22 cellular contexts compared by ENCODE assay signal in the genomic region with DNA sequence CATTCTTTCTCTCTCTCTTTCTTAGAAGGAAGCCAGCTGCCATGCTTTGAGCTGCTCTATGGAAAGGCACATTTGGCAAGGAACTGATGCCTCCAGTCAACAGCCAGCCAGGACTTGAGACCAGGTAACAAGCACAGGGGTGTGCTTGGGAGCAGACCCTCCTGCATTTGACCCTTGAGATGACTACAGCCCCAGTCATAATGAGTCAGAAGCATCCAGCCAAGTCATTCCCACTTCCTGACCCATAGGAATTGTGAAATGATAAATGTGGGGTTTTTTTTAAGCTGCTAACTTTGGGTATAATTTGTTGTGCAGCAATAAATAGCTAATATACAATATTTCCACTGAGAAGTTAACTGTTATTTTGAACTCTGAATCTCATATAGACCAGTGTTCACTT.
DNase-seq lines count a peak whose midpoint lies in the region; ATAC-seq and TF ChIP-seq lines count a peak whose summit lies in the region.
"Had no signal": no experiment of that assay in that cellular context is flagged by ENCODE, and none has a peak within 500 bp of the region (broad histone marks: within the 10 kb centered on the region; RNA-seq: fewer than 3 reads in every experiment).

No MANE protein-coding gene starts in this region.

- no peaks in the 10 kb centered on the region for H3K4me1 ChIP-seq in vagina
- H3K4me1 ChIP-seq: upper lobe of left lung had no signal

- no peak overlapping the region for H3K27ac ChIP-seq in vagina
- H3K27ac ChIP-seq: cardiac muscle cell, ovary, upper lobe of left lung had no signal

- intact Hi-C loops in left cardiac atrium (cut with DNase I): no loop called here
- intact Hi-C loops in vagina (cut with DNase I): no loop called here

- TF ChIP-seq POLR2A in vagina (IDR thresholded peaks at IDR 0.05): no peak

- TF ChIP-seq CTCF in cardiac fibroblast (IDR thresholded peaks at IDR 0.05; ENCODE audit: low read depth, low read length): no peak
- TF ChIP-seq CTCF in vagina (IDR thresholded peaks at IDR 0.05): no peak

- H3K36me3 ChIP-seq in vagina: no peaks in the 10 kb centered on the region
- H3K36me3 ChIP-seq: cardiac muscle cell, ovary, upper lobe of left lung had no signal

- no peaks in the 10 kb centered on the region for H3K27me3 ChIP-seq in vagina
- H3K27me3 ChIP-seq: cardiac muscle cell, ovary, upper lobe of left lung had no signal

- H3K4me3 ChIP-seq in cardiac fibroblast (replicated peaks in 1 of 2; ENCODE audit: low read depth in 2 of 2, low read length in 2 of 2) (no peak overlapping the region), vagina (no peak overlapping the region)
- H3K4me3 ChIP-seq: cardiac muscle cell, ovary, smooth muscle cell, upper lobe of left lung had no signal

- ATAC-seq in left cardiac atrium: no peak
- ATAC-seq: stimulated activated naive CD8-positive, alpha-beta T cell treated with anti-CD3 and anti-CD28 coated beads, Interleukin-15, Interleukin-2, amounts not matched to agents 100 U/mL and 50 U/mL, for 24 hours had no signal

- no peaks in the 10 kb centered on the region for H3K9me3 ChIP-seq in vagina
- H3K9me3 ChIP-seq: ovary, upper lobe of left lung had no signal

- peak; percentile 10 for DNase-seq in AG08395 (ENCODE audit: low spot score)
- DNase-seq in LHCN-M2 (ENCODE audit: low read depth): peak; percentile 84
- peak; percentile 54 to 87 for DNase-seq in cardiac fibroblast (ENCODE audit: low read depth in 2 of 2)
- DNase-seq in kidney glomerular epithelial cell (lab: John Stamatoyannopoulos, UW): peak; percentile 56
- no peak for DNase-seq in NCI-H146 treated with DMSO at 0.1 percent for 48 hours (lab: John Stamatoyannopoulos, UW; ENCODE audit: unreplicated experiment)
- no peak for DNase-seq in left cardiac atrium
- DNase-seq in NCI-H1417 treated with DMSO at 0.1 percent for 48 hours (lab: John Stamatoyannopoulos, UW): no peak
- DNase-seq in vagina (ENCODE audit: extremely low spot score in 2 of 2): no peak
- DNase-seq: activated CD4-positive, CD25-positive, alpha-beta regulatory T cell treated with anti-CD3 and anti-CD28 coated beads, Interleukin-2, amount 50 U/mL, for 72 hours; activated naive CD4-positive, alpha-beta T cell treated with Interleukin-2 at 50 U/mL for 16 hours; AML-193; Calu3; effector memory CD4-positive, alpha-beta T cell; islet precursor cell; KBM-7; NCI-H2227 treated with DMSO at 0.1 percent for 48 hours; ovary; SHP77; stimulated activated naive CD8-positive, alpha-beta T cell treated with anti-CD3 and anti-CD28 coated beads, Interleukin-15, Interleukin-2, amounts not matched to agents 100 U/mL and 50 U/mL, for 24 hours; upper lobe of left lung had no signal

Comparison
In these comparisons a context has a peak if more than half of its experiments do, and no peak if none do; other contexts are left out.
1. DNase-seq: peak in AG08395 (single experiment), LHCN-M2 (single experiment), cardiac fibroblast (2 of 2) and kidney glomerular epithelial cell (single experiment); none in NCI-H146 treated with DMSO at 0.1 percent for 48 hours (single experiment), left cardiac atrium (single experiment), NCI-H1417 treated with DMSO at 0.1 percent for 48 hours (single experiment) and vagina (0 of 2).